ENCODE assay signal across 10 cellular contexts in genomic region chr11:119335655-119336543, GRCh38. TPM values are rescaled to one million over a fixed set of nuclear protein-coding genes. Genes with fewer than 3 reads are reported as not detected.
DNase-seq lines count a peak whose midpoint lies in the region; TF ChIP-seq lines count a peak whose summit lies in the region.
"Had no signal": no experiment of that assay in that cellular context is flagged by ENCODE, and none has a peak within 500 bp of the region (broad histone marks: within the 10 kb centered on the region; RNA-seq: fewer than 3 reads in every experiment).

No MANE protein-coding gene starts in this region.

- peaks cover 54% of the 10 kb centered on the region for H3K4me1 ChIP-seq in stomach smooth muscle (ENCODE audit: control insufficient read depth, insufficient read depth, low read length)

- peaks cover 66% of the 10 kb centered on the region for H3K4me1 Mint-ChIP-seq in activated naive CD4-positive, alpha-beta T cell treated with anti-CD3 and anti-CD28 coated beads, Interleukin-2, amount 10 ng/mL, durations not matched to agents 7 days and 5 days
- H3K4me1 Mint-ChIP-seq in activated T-helper 1 cell treated with anti-CD3 and anti-CD28 coated beads, Interleukin-12 subunit alpha, Interleukin-12 subunit beta, Interleukin-2, Interleukin-4 antibody, amounts not matched to agents 30 ng/mL and 10 ng/mL and 1 ng/mL, durations not matched to agents 14 hours and 24 hours and 36 hours (ENCODE audit: low read depth), result peaks cover 53% of the 10 kb centered on the region

- peaks cover 17% of the 10 kb centered on the region for H3K27me3 ChIP-seq in kidney epithelial cell (ENCODE audit: control insufficient read depth, insufficient read depth, low read length)
- no peaks in the 10 kb centered on the region for H3K27me3 ChIP-seq in stomach smooth muscle (ENCODE audit: control insufficient read depth in 1 of 2, insufficient read depth in 2 of 2, low read length in 2 of 2)
- H3K27me3 ChIP-seq: vagina had no signal

- H3K9me3 Mint-ChIP-seq in activated naive CD4-positive, alpha-beta T cell treated with anti-CD3 and anti-CD28 coated beads, Interleukin-2, amount 10 ng/mL, durations not matched to agents 7 days and 5 days, result no peaks in the 10 kb centered on the region
- H3K9me3 Mint-ChIP-seq in activated T-helper 1 cell treated with anti-CD3 and anti-CD28 coated beads, Interleukin-12 subunit alpha, Interleukin-12 subunit beta, Interleukin-2, Interleukin-4 antibody, amounts not matched to agents 30 ng/mL and 10 ng/mL and 1 ng/mL, durations not matched to agents 14 hours and 24 hours and 36 hours, result no peaks in the 10 kb centered on the region

- H3K4me3 Mint-ChIP-seq in activated naive CD4-positive, alpha-beta T cell treated with anti-CD3 and anti-CD28 coated beads, Interleukin-2, amount 10 ng/mL, durations not matched to agents 7 days and 5 days, result peak overlapping the region; percentile 99
- H3K4me3 Mint-ChIP-seq in activated T-helper 1 cell treated with anti-CD3 and anti-CD28 coated beads, Interleukin-12 subunit alpha, Interleukin-12 subunit beta, Interleukin-2, Interleukin-4 antibody, amounts not matched to agents 30 ng/mL and 10 ng/mL and 1 ng/mL, durations not matched to agents 14 hours and 24 hours and 36 hours, result peak overlapping the region; percentile 97

- H3K36me3 Mint-ChIP-seq in activated naive CD4-positive, alpha-beta T cell treated with anti-CD3 and anti-CD28 coated beads, Interleukin-2, amount 10 ng/mL, durations not matched to agents 7 days and 5 days, result peaks cover 15% of the 10 kb centered on the region
- H3K36me3 Mint-ChIP-seq in activated T-helper 1 cell treated with anti-CD3 and anti-CD28 coated beads, Interleukin-12 subunit alpha, Interleukin-12 subunit beta, Interleukin-2, Interleukin-4 antibody, amounts not matched to agents 30 ng/mL and 10 ng/mL and 1 ng/mL, durations not matched to agents 14 hours and 24 hours and 36 hours (ENCODE audit: low read depth), result peaks cover 22% of the 10 kb centered on the region

- no peaks in the 10 kb centered on the region for H3K9me3 ChIP-seq in stomach smooth muscle (ENCODE audit: control insufficient read depth in 2 of 2, low read length in 2 of 2)
- H3K9me3 ChIP-seq: vagina had no signal

- H3K27ac ChIP-seq in stomach smooth muscle (ENCODE audit: low read length), result no peak overlapping the region

- H3K36me3 ChIP-seq in kidney epithelial cell (ENCODE audit: control insufficient read depth, insufficient read depth, low read length), result no peaks in the 10 kb centered on the region
- peaks cover 0 to 5% of the 10 kb centered on the region in 2 donors for H3K36me3 ChIP-seq in stomach smooth muscle (ENCODE audit: control insufficient read depth in 2 of 2, insufficient read depth in 2 of 2, low read length in 2 of 2)
- H3K36me3 ChIP-seq: vagina had no signal

- H3K27ac Mint-ChIP-seq in activated naive CD4-positive, alpha-beta T cell treated with anti-CD3 and anti-CD28 coated beads, Interleukin-2, amount 10 ng/mL, durations not matched to agents 7 days and 5 days, result peak overlapping the region; percentile 97
- peak overlapping the region; percentile 66 for H3K27ac Mint-ChIP-seq in activated T-helper 1 cell treated with anti-CD3 and anti-CD28 coated beads, Interleukin-12 subunit alpha, Interleukin-12 subunit beta, Interleukin-2, Interleukin-4 antibody, amounts not matched to agents 30 ng/mL and 10 ng/mL and 1 ng/mL, durations not matched to agents 14 hours and 24 hours and 36 hours

- no peak for DNase-seq in activated naive CD4-positive, alpha-beta T cell treated with anti-CD3 and anti-CD28 coated beads, Interleukin-2, amount 10 ng/mL, durations not matched to agents 7 days and 5 days
- no peak for DNase-seq in activated naive CD4-positive, alpha-beta T cell (lab: John Stamatoyannopoulos, UW)
- no peak for DNase-seq in activated T-helper 1 cell treated with anti-CD3 and anti-CD28 coated beads, Interleukin-12 subunit alpha, Interleukin-12 subunit beta, Interleukin-2, Interleukin-4 antibody, amounts not matched to agents 30 ng/mL and 10 ng/mL and 1 ng/mL, durations not matched to agents 14 hours and 24 hours and 36 hours (ENCODE audit: low spot score)
- DNase-seq in kidney epithelial cell (ENCODE audit: low read depth) (no peak), NCI-H187 (lab: John Stamatoyannopoulos, UW) (no peak), NCI-H774 (lab: John Stamatoyannopoulos, UW) (no peak)
- DNase-seq in stimulated activated CD4-positive, alpha-beta T cell treated with anti-CD3 and anti-CD28 coated beads, Interleukin-4, amount 100 ng/mL, for 24 hours, result no peak

- no peak for TF ChIP-seq CTCF in kidney epithelial cell (IDR thresholded peaks at IDR 0.05; ENCODE audit: insufficient read depth, low read length, poor library complexity, severe bottlenecking)

- H3K4me3 ChIP-seq in kidney epithelial cell (ENCODE audit: low read depth, low read length), result peak overlapping the region; percentile 85
- peak overlapping the region; percentile 93 for H3K4me3 ChIP-seq in stomach smooth muscle (ENCODE audit: low read length in 2 of 2)

- CTCF ChIA-PET in activated naive CD4-positive, alpha-beta T cell treated with anti-CD3 and anti-CD28 coated beads, Interleukin-2, amount 10 ng/mL, durations not matched to agents 7 days and 5 days (lab: Charles Lee), result interaction anchor here (0.6 to 9.8 kb wide), 2 partner anchors 13 to 126 kb away, joined by 4 to 106 read pairs; no protein-coding TSS in a partner anchor

- intact Hi-C loops in activated T-helper 1 cell treated with anti-CD3 and anti-CD28 coated beads, Interleukin-12 subunit alpha, Interleukin-12 subunit beta, Interleukin-2, Interleukin-4 antibody, amounts not matched to agents 30 ng/mL and 10 ng/mL and 1 ng/mL, durations not matched to agents 14 hours and 24 hours and 36 hours (cut with micrococcal nuclease), result no loop called here

- peaks cover 32% of the 10 kb centered on the region for H3K27me3 Mint-ChIP-seq in activated naive CD4-positive, alpha-beta T cell treated with anti-CD3 and anti-CD28 coated beads, Interleukin-2, amount 10 ng/mL, durations not matched to agents 7 days and 5 days
- H3K27me3 Mint-ChIP-seq in activated T-helper 1 cell treated with anti-CD3 and anti-CD28 coated beads, Interleukin-12 subunit alpha, Interleukin-12 subunit beta, Interleukin-2, Interleukin-4 antibody, amounts not matched to agents 30 ng/mL and 10 ng/mL and 1 ng/mL, durations not matched to agents 14 hours and 24 hours and 36 hours (ENCODE audit: insufficient read depth), result peaks cover 16% of the 10 kb centered on the region

- no peak overlapping the region for H3K9ac ChIP-seq in stomach smooth muscle (ENCODE audit: low read length in 2 of 2)

RNA-seq across cellular contexts. Expression of gene RNF26, which starts 1.6 kb away (rescaled TPM):
- total RNA-seq in activated T-helper 1 cell treated with anti-CD3 and anti-CD28 coated beads, Interleukin-12 subunit alpha, Interleukin-12 subunit beta, Interleukin-2, Interleukin-4 antibody, amounts not matched to agents 30 ng/mL and 10 ng/mL and 1 ng/mL, durations not matched to agents 14 hours and 24 hours and 36 hours, result 26.1 and 27.9 TPM in 2 replicates
- total RNA-seq in kidney epithelial cell, result 17.8 and 20.5 TPM in 2 replicates

RNA-seq across cellular contexts. Expression of gene C1QTNF5, which starts 4.8 kb away (rescaled TPM):
- not detected in 2 replicates for total RNA-seq in activated T-helper 1 cell treated with anti-CD3 and anti-CD28 coated beads, Interleukin-12 subunit alpha, Interleukin-12 subunit beta, Interleukin-2, Interleukin-4 antibody, amounts not matched to agents 30 ng/mL and 10 ng/mL and 1 ng/mL, durations not matched to agents 14 hours and 24 hours and 36 hours
- 2.9 and 6.2 TPM in 2 replicates for total RNA-seq in kidney epithelial cell

RNA-seq across cellular contexts. Expression of gene MFRP, which starts 10.6 kb away (rescaled TPM):
- total RNA-seq in activated T-helper 1 cell treated with anti-CD3 and anti-CD28 coated beads, Interleukin-12 subunit alpha, Interleukin-12 subunit beta, Interleukin-2, Interleukin-4 antibody, amounts not matched to agents 30 ng/mL and 10 ng/mL and 1 ng/mL, durations not matched to agents 14 hours and 24 hours and 36 hours, result not detected in 2 replicates
- total RNA-seq in kidney epithelial cell, result not detected in 2 replicates
- total RNA-seq: pulmonary artery endothelial cell, vagina had no signal

RNA-seq across cellular contexts. Expression of gene MCAM, which starts 19.0 kb away (rescaled TPM):
- total RNA-seq in activated T-helper 1 cell treated with anti-CD3 and anti-CD28 coated beads, Interleukin-12 subunit alpha, Interleukin-12 subunit beta, Interleukin-2, Interleukin-4 antibody, amounts not matched to agents 30 ng/mL and 10 ng/mL and 1 ng/mL, durations not matched to agents 14 hours and 24 hours and 36 hours, result 6.0 and 6.6 TPM in 2 replicates
- total RNA-seq in kidney epithelial cell, result 563 and 601 TPM in 2 replicates

RNA-seq across cellular contexts. Expression of gene USP2, which starts 45.6 kb away (rescaled TPM):
- total RNA-seq in activated T-helper 1 cell treated with anti-CD3 and anti-CD28 coated beads, Interleukin-12 subunit alpha, Interleukin-12 subunit beta, Interleukin-2, Interleukin-4 antibody, amounts not matched to agents 30 ng/mL and 10 ng/mL and 1 ng/mL, durations not matched to agents 14 hours and 24 hours and 36 hours, result 0.22 and 0.36 TPM in 2 replicates
- 1.6 and 2.0 TPM in 2 replicates for total RNA-seq in kidney epithelial cell
